In genomic region chr19:51200071-51200470, GRCh38 we compare ENCODE assay signal across 37 cellular contexts. TPM values are rescaled to one million over a fixed set of nuclear protein-coding genes. Genes with fewer than 3 reads are reported as not detected.
"Had no signal": no experiment of that assay in that cellular context is flagged by ENCODE, and none has a peak within 500 bp of the region (broad histone marks: within the 10 kb centered on the region; RNA-seq: fewer than 3 reads in every experiment).

No MANE protein-coding gene starts in this region.

- H3K36me3 ChIP-seq: adrenal gland, brain microvascular endothelial cell, breast epithelium had no signal

- H3K4me3 ChIP-seq: adrenal gland, body of pancreas, breast epithelium had no signal

- H3K27ac ChIP-seq: adrenal gland, body of pancreas, brain microvascular endothelial cell, breast epithelium, VCaP had no signal

- ATAC-seq: activated CD8-positive, alpha-beta T cell treated with anti-CD3 and anti-CD28 coated beads for 36 hours; activated naive CD4-positive, alpha-beta T cell treated with anti-CD3 and anti-CD28 coated beads, Interleukin-2, amount 50 U/mL, for 72 hours; activated T-cell treated with anti-CD3 and anti-CD28 coated beads, Interleukin-2, amount 50 U/mL, for 4 hours; activated T-cell treated with anti-CD3 and anti-CD28 coated beads, Interleukin-2, amount 50 U/mL, for 72 hours; activated T-helper 17 cell treated with anti-CD3 and anti-CD28 coated beads, Interleukin-2, amount 50 U/mL, for 72 hours; body of pancreas had no signal

- H3K9me3 ChIP-seq: adrenal gland, body of pancreas, breast epithelium had no signal

- H3K4me1 ChIP-seq: adrenal gland, body of pancreas, breast epithelium had no signal

- DNase-seq: activated B cell treated with CpG ODN at 0.5 μM for 24 hours; activated CD4-positive, alpha-beta memory T cell treated with anti-CD3 and anti-CD28 coated beads for 36 hours; activated CD4-positive, alpha-beta T cell treated with anti-CD3 and anti-CD28 coated beads for 4 hours; activated CD4-positive, alpha-beta T cell treated with anti-CD3 and anti-CD28 coated beads, Interleukin-2, amount 10 ng/mL, durations not matched to agents 24 days and 14 days; activated CD4-positive, alpha-beta T cell treated with anti-CD3 and anti-CD28 coated beads, Interleukin-2, amount 50 U/mL, for 1 hour; activated CD4-positive, alpha-beta T cell treated with anti-CD3 and anti-CD28 coated beads, Interleukin-2, amount 50 U/mL, for 4 hours; activated CD4-positive, CD25-positive, alpha-beta regulatory T cell treated with anti-CD3 and anti-CD28 coated beads, Interleukin-2, amount 50 U/mL, for 72 hours; activated CD8-positive, alpha-beta memory T cell treated with anti-CD3 and anti-CD28 coated beads, Interleukin-2, amount 50 U/mL, for 4 hours; activated CD8-positive, alpha-beta T cell treated with anti-CD3 and anti-CD28 coated beads for 36 hours; activated effector memory CD4-positive, alpha-beta T cell treated with anti-CD3 and anti-CD28 coated beads, Interleukin-2, amount 50 U/mL, for 16 hours; activated gamma-delta T cell treated with Interleukin-2 at 50 U/mL for 16 hours; activated naive CD4-positive, alpha-beta T cell; activated naive CD4-positive, alpha-beta T cell treated with anti-CD3 and anti-CD28 coated beads for 36 hours; activated naive CD4-positive, alpha-beta T cell treated with anti-CD3 and anti-CD28 coated beads, Interleukin-2, amount 50 U/mL, for 16 hours; activated naive CD8-positive, alpha-beta T cell treated with anti-CD3 and anti-CD28 coated beads for 36 hours; activated T-cell treated with anti-CD3 and anti-CD28 coated beads for 4 hours; activated T-cell treated with anti-CD3 and anti-CD28 coated beads, Interleukin-2, amount 50 U/mL, for 1 hour; activated T-cell treated with anti-CD3 and anti-CD28 coated beads, Interleukin-2, amount 50 U/mL, for 4 hours; activated T-cell treated with anti-CD3 and anti-CD28 coated beads, Interleukin-2, amount 50 U/mL, for 72 hours; adrenal gland; amniotic stem cell; aorta; body of pancreas; brain microvascular endothelial cell; central memory CD4-positive, alpha-beta T cell; cerebellar nuclear complex; T-helper 1 cell; T-helper 2 cell; T-helper 9 cell had no signal

- H3K27me3 ChIP-seq: body of pancreas, brain microvascular endothelial cell had no signal

RNA-seq across cellular contexts. Expression of gene CD33, which starts 24.8 kb away (rescaled TPM):
- total RNA-seq: activated B cell treated with CpG ODN at 0.5 μM for 24 hours, astrocyte had no signal

RNA-seq across cellular contexts. Expression of gene SIGLECL1, which starts 50.8 kb away (rescaled TPM):
- total RNA-seq: activated B cell treated with CpG ODN at 0.5 μM for 24 hours; activated CD4-positive, alpha-beta memory T cell treated with anti-CD3 and anti-CD28 coated beads for 36 hours; activated CD4-positive, alpha-beta T cell treated with anti-CD3 and anti-CD28 coated beads, Interleukin-2, amount 10 ng/mL, durations not matched to agents 24 days and 14 days; activated CD8-positive, alpha-beta memory T cell treated with anti-CD3 and anti-CD28 coated beads for 36 hours; activated CD8-positive, alpha-beta T cell treated with anti-CD3 and anti-CD28 coated beads for 36 hours; activated naive CD4-positive, alpha-beta T cell treated with anti-CD3 and anti-CD28 coated beads for 36 hours; activated naive CD4-positive, alpha-beta T cell treated with anti-CD3 and anti-CD28 coated beads, Interleukin-2, amount 50 U/mL, for 72 hours; activated naive CD8-positive, alpha-beta T cell treated with anti-CD3 and anti-CD28 coated beads for 36 hours; activated T-cell treated with anti-CD3 and anti-CD28 coated beads, Interleukin-2, amount 50 U/mL, for 4 hours; activated T-cell treated with anti-CD3 and anti-CD28 coated beads, Interleukin-2, amount 50 U/mL, for 72 hours; activated T-helper 1 cell treated with anti-CD3 and anti-CD28 coated beads, Interleukin-12 subunit alpha, Interleukin-12 subunit beta, Interleukin-2, Interleukin-4 antibody, amounts not matched to agents 30 ng/mL and 10 ng/mL and 1 ng/mL, durations not matched to agents 14 hours and 24 hours and 36 hours; aorta; astrocyte; body of pancreas; breast epithelium; cardiac septum had no signal

RNA-seq across cellular contexts. Expression of gene SIGLEC7, which starts 58.0 kb away (rescaled TPM):
- total RNA-seq: activated B cell treated with CpG ODN at 0.5 μM for 24 hours; activated CD4-positive, alpha-beta memory T cell treated with anti-CD3 and anti-CD28 coated beads for 36 hours; activated CD4-positive, alpha-beta T cell treated with anti-CD3 and anti-CD28 coated beads, Interleukin-2, amount 10 ng/mL, durations not matched to agents 24 days and 14 days; activated CD8-positive, alpha-beta memory T cell treated with anti-CD3 and anti-CD28 coated beads for 36 hours; activated CD8-positive, alpha-beta T cell treated with anti-CD3 and anti-CD28 coated beads for 36 hours; activated naive CD4-positive, alpha-beta T cell treated with anti-CD3 and anti-CD28 coated beads for 36 hours; activated naive CD8-positive, alpha-beta T cell treated with anti-CD3 and anti-CD28 coated beads for 36 hours; activated T-cell treated with anti-CD3 and anti-CD28 coated beads, Interleukin-2, amount 50 U/mL, for 72 hours; activated T-helper 1 cell treated with anti-CD3 and anti-CD28 coated beads, Interleukin-12 subunit alpha, Interleukin-12 subunit beta, Interleukin-2, Interleukin-4 antibody, amounts not matched to agents 30 ng/mL and 10 ng/mL and 1 ng/mL, durations not matched to agents 14 hours and 24 hours and 36 hours; activated T-helper 17 cell treated with anti-CD3 and anti-CD28 coated beads, Interleukin-2, amount 50 U/mL, for 72 hours; astrocyte; body of pancreas had no signal
